Comparison of ENCODE assay signal across 17 cellular contexts in genomic region chr7:4042402-4042801, GRCh38.
DNase-seq lines count a peak whose midpoint lies in the region; ATAC-seq and TF ChIP-seq lines count a peak whose summit lies in the region.
"Had no signal": no experiment of that assay in that cellular context is flagged by ENCODE, and none has a peak within 500 bp of the region (broad histone marks: within the 10 kb centered on the region; RNA-seq: fewer than 3 reads in every experiment).

No MANE protein-coding gene starts in this region.

- H4K8ac ChIP-seq in H9 (replicated peaks; ENCODE audit: insufficient read length, low read depth, low read length): no peak overlapping the region

- no CpG with 5 or more reads among the region's 6 CpGs for WGBS in H9 (ENCODE audit: extremely low coverage, insufficient read length, low lambda C conversion rate)

- no peak overlapping the region for H3K14ac ChIP-seq in H9 (ENCODE audit: insufficient read depth, low read length)

- H3K56ac ChIP-seq in H9 (ENCODE audit: insufficient read length, low read depth, low read length): no peak overlapping the region

- H4K91ac ChIP-seq in H9 (ENCODE audit: insufficient read length, low read depth, low read length): no peak overlapping the region

- peaks cover 16% of the 10 kb centered on the region; the same call in 1 of the 2 replicates for H3K4me1 ChIP-seq in H9 (ENCODE audit: insufficient read depth, low read length)
- no peaks in the 10 kb centered on the region for H3K4me1 ChIP-seq in naive thymus-derived CD4-positive, alpha-beta T cell (ENCODE audit: control insufficient read depth in 2 of 2, insufficient read depth in 2 of 2, low read length in 2 of 2)
- H3K4me1 ChIP-seq: parathyroid adenoma had no signal

- H3K36me3 ChIP-seq in naive thymus-derived CD4-positive, alpha-beta T cell (ENCODE audit: control insufficient read depth in 2 of 3, insufficient read depth in 3 of 3, low read length in 3 of 3): no peaks in the 10 kb centered on the region

- no peak overlapping the region for H2AFZ ChIP-seq in H9 (ENCODE audit: low read length)
- H2AFZ ChIP-seq: parathyroid adenoma had no signal

- H3K9me3 ChIP-seq in H9 (ENCODE audit: control insufficient read depth, low read depth, low read length): no peaks in the 10 kb centered on the region
- H3K9me3 ChIP-seq in naive thymus-derived CD4-positive, alpha-beta T cell (ENCODE audit: control insufficient read depth in 2 of 3, low read length in 3 of 3): no peaks in the 10 kb centered on the region

- H3K4me2 ChIP-seq in H9 (ENCODE audit: insufficient read depth, insufficient read length, low read length): no peak overlapping the region

- POLR2A ChIA-PET in naive thymus-derived CD4-positive, alpha-beta T cell (lab: Charles Lee): no interaction called here

- no peak overlapping the region for H3K4me3 ChIP-seq in naive thymus-derived CD4-positive, alpha-beta T cell (ENCODE audit: low read length)

- H3K79me1 ChIP-seq in H9 (ENCODE audit: insufficient read depth, low read depth, low read length, poor library complexity, severe bottlenecking): no peaks in the 10 kb centered on the region

- peak overlapping the region; percentile 86 to 95 (median 94) for H3K27ac Mint-ChIP-seq in H9
- no peak overlapping the region for H3K27ac Mint-ChIP-seq in osteocyte (ENCODE audit: unreplicated experiment)
- H3K27ac Mint-ChIP-seq in naive thymus-derived CD4-positive, alpha-beta T cell: no peak overlapping the region
- H3K27ac Mint-ChIP-seq: activated T-helper 17 cell treated with anti-CD3 and anti-CD28 coated beads, Interleukin-2, amount 50 U/mL, for 72 hours; B cell; T-helper 2 cell treated with Interferon-gamma antibody and Interleukin-4, amounts not matched to agents 5 μg/mL and 100 μg/mL, for 36 hours had no signal

- H3K27me3 ChIP-seq in H9 (ENCODE audit: insufficient read depth, low read length): no peaks in the 10 kb centered on the region
- H3K27me3 ChIP-seq in naive thymus-derived CD4-positive, alpha-beta T cell (ENCODE audit: control insufficient read depth in 2 of 2, insufficient read depth in 2 of 2, low read length in 2 of 2): no peaks in the 10 kb centered on the region

- H3K27me3 Mint-ChIP-seq in H9 (ENCODE audit: low read depth) (no peaks in the 10 kb centered on the region), osteocyte (ENCODE audit: unreplicated experiment) (no peaks in the 10 kb centered on the region)
- H3K27me3 Mint-ChIP-seq in naive thymus-derived CD4-positive, alpha-beta T cell: peaks cover 0 to 4% (median 0%) of the 10 kb centered on the region in 5 donors
- H3K27me3 Mint-ChIP-seq: activated T-helper 17 cell treated with anti-CD3 and anti-CD28 coated beads, Interleukin-2, amount 50 U/mL, for 72 hours had no signal

- no peak overlapping the region for H2BK15ac ChIP-seq in H9 (ENCODE audit: low read depth, low read length)

- H3K27ac ChIP-seq in H9 (ENCODE audit: insufficient read length, low read depth, low read length): peak overlapping the region; percentile 2
- H3K27ac ChIP-seq in naive thymus-derived CD4-positive, alpha-beta T cell (ENCODE audit: low read depth, low read length): no peak overlapping the region
- H3K27ac ChIP-seq: parathyroid adenoma had no signal

- H2BK5ac ChIP-seq in H9 (ENCODE audit: insufficient read length, low read length): no peak overlapping the region

- no peak overlapping the region for H3T11ph ChIP-seq in H9 (ENCODE audit: low read length)

- no peak overlapping the region for H3K4ac ChIP-seq in H9 (ENCODE audit: low read depth, low read length)

- DNase-seq in H9: no peak
- peak; percentile 43 for DNase-seq in NCI-H1436 treated with DMSO at 0.1 percent for 48 hours (lab: John Stamatoyannopoulos, UW)
- DNase-seq in NCI-H69 (lab: John Stamatoyannopoulos, UW): peak; percentile 97
- DNase-seq in osteocyte (ENCODE audit: extremely low spot score, unreplicated experiment): peak; percentile 69
- DNase-seq in C1 segment of cervical spinal cord (lab: John Stamatoyannopoulos, UW): no peak
- no peak for DNase-seq in naive thymus-derived CD4-positive, alpha-beta T cell
- DNase-seq: cortex of kidney; hippocampal formation; mesenchymal stem cell; naive thymus-derived CD8-positive, alpha-beta T cell; stimulated activated CD4-positive, alpha-beta T cell treated with anti-CD3 and anti-CD28 coated beads, Interleukin-4, amount 100 ng/mL, for 24 hours had no signal

- H3K4me1 Mint-ChIP-seq in H9 (peaks cover 53% of the 10 kb centered on the region in 2 experiments), osteocyte (ENCODE audit: unreplicated experiment) (no peaks in the 10 kb centered on the region)
- H3K4me1 Mint-ChIP-seq in naive thymus-derived CD4-positive, alpha-beta T cell: no peaks in the 10 kb centered on the region
- H3K4me1 Mint-ChIP-seq: activated T-helper 17 cell treated with anti-CD3 and anti-CD28 coated beads, Interleukin-2, amount 50 U/mL, for 72 hours had no signal

- intact Hi-C loops in naive thymus-derived CD4-positive, alpha-beta T cell (cut with micrococcal nuclease): no loop called here

- no peak overlapping the region for H2BK120ac ChIP-seq in H9 (ENCODE audit: low read depth, low read length, poor library complexity, severe bottlenecking)

- no peak overlapping the region for H3K23ac ChIP-seq in H9 (ENCODE audit: insufficient read length, low read depth, low read length)

- TF ChIP-seq CTCF in H9 (conservative IDR thresholded peaks at IDR 0.05) (no peak), osteocyte (IDR thresholded peaks at IDR 0.05) (no peak)

- no peak overlapping the region for H2AK5ac ChIP-seq in H9 (ENCODE audit: insufficient read length, low read length)

- H3K23me2 ChIP-seq in H9 (ENCODE audit: insufficient read length, low read depth, low read length, poor library complexity, severe bottlenecking): no peaks in the 10 kb centered on the region

- CTCF ChIA-PET in naive thymus-derived CD4-positive, alpha-beta T cell (lab: Charles Lee): interaction anchor here (0.7 kb wide), 1 partner anchor 321 kb away, joined by 5 read pairs; no protein-coding TSS in a partner anchor

- no peak overlapping the region for H4K5ac ChIP-seq in H9 (ENCODE audit: insufficient read length, low read depth, low read length)

- 0 out of 5 replicates have a peak overlapping the region, but pooled peaks of 1 of the 2 experiments have one; percentile 46 for H3K4me3 Mint-ChIP-seq in H9
- H3K4me3 Mint-ChIP-seq in osteocyte (ENCODE audit: unreplicated experiment): no peak overlapping the region
- no peak overlapping the region for H3K4me3 Mint-ChIP-seq in naive thymus-derived CD4-positive, alpha-beta T cell
- H3K4me3 Mint-ChIP-seq: activated T-helper 17 cell treated with anti-CD3 and anti-CD28 coated beads, Interleukin-2, amount 50 U/mL, for 72 hours; B cell; naive thymus-derived CD8-positive, alpha-beta T cell; T-helper 2 cell treated with Interferon-gamma antibody and Interleukin-4, amounts not matched to agents 5 μg/mL and 100 μg/mL, for 36 hours had no signal

- no peaks in the 10 kb centered on the region for H3K79me2 ChIP-seq in H9 (ENCODE audit: insufficient read depth, low read length)
- H3K79me2 ChIP-seq: parathyroid adenoma had no signal

- no peak overlapping the region for H2BK12ac ChIP-seq in H9 (ENCODE audit: insufficient read length, low read depth, low read length)

- ATAC-seq in GM21737 (IDR thresholded peaks at IDR 0.05; ENCODE audit: unreplicated experiment): no peak
- ATAC-seq in naive thymus-derived CD4-positive, alpha-beta T cell: no peak
- ATAC-seq: activated CD4-positive, CD25-positive, alpha-beta regulatory T cell treated with anti-CD3 and anti-CD28 coated beads, Interleukin-2, amount 50 U/mL, for 24 hours; activated T-helper 17 cell treated with anti-CD3 and anti-CD28 coated beads, Interleukin-2, amount 50 U/mL, for 72 hours; naive thymus-derived CD8-positive, alpha-beta T cell had no signal

- H2BK20ac ChIP-seq in H9 (ENCODE audit: low read depth, low read length, poor library complexity, severe bottlenecking): no peak overlapping the region

- H3K36me3 Mint-ChIP-seq in H9 (ENCODE audit: insufficient read depth in 1 of 3, low read depth in 3 of 3): peaks cover 0 to 1% (median 0%) of the 10 kb centered on the region in 3 experiments; a peak in 2 of 7 replicates
- H3K36me3 Mint-ChIP-seq in osteocyte (ENCODE audit: unreplicated experiment): no peaks in the 10 kb centered on the region
- no peaks in the 10 kb centered on the region for H3K36me3 Mint-ChIP-seq in naive thymus-derived CD4-positive, alpha-beta T cell
- H3K36me3 Mint-ChIP-seq: naive thymus-derived CD8-positive, alpha-beta T cell had no signal

- H4K20me1 ChIP-seq in H9 (ENCODE audit: control insufficient read depth, insufficient read depth, insufficient read length): no peaks in the 10 kb centered on the region

- H3K9ac ChIP-seq in H9 (ENCODE audit: extremely low read depth, insufficient read length, low read length): no peak overlapping the region
- H3K9ac ChIP-seq: parathyroid adenoma had no signal

- no peaks in the 10 kb centered on the region for H3K9me3 Mint-ChIP-seq in H9
- H3K9me3 Mint-ChIP-seq in osteocyte (ENCODE audit: unreplicated experiment): no peaks in the 10 kb centered on the region
- H3K9me3 Mint-ChIP-seq in naive thymus-derived CD4-positive, alpha-beta T cell: no peaks in the 10 kb centered on the region
- H3K9me3 Mint-ChIP-seq: activated T-helper 17 cell treated with anti-CD3 and anti-CD28 coated beads, Interleukin-2, amount 50 U/mL, for 72 hours; naive thymus-derived CD8-positive, alpha-beta T cell; T-helper 2 cell treated with Interferon-gamma antibody and Interleukin-4, amounts not matched to agents 5 μg/mL and 100 μg/mL, for 36 hours had no signal

- peak overlapping the region; percentile 6 for H3K18ac ChIP-seq in H9 (ENCODE audit: insufficient read length, low read depth, low read length)

Comparison
In these comparisons a context has a peak if more than half of its experiments do, and no peak if none do; other contexts are left out.
1. DNase-seq: peak in NCI-H1436 treated with DMSO at 0.1 percent for 48 hours (single experiment), NCI-H69 (single experiment) and osteocyte (single experiment); none in H9 (single experiment), C1 segment of cervical spinal cord (0 of 14) and naive thymus-derived CD4-positive, alpha-beta T cell (0 of 9).
2. H3K27ac Mint-ChIP-seq: peak in H9 (3 of 3); none in osteocyte (single experiment) and naive thymus-derived CD4-positive, alpha-beta T cell (0 of 9).